11 cellular contexts compared by ENCODE assay signal in the genomic region with DNA sequence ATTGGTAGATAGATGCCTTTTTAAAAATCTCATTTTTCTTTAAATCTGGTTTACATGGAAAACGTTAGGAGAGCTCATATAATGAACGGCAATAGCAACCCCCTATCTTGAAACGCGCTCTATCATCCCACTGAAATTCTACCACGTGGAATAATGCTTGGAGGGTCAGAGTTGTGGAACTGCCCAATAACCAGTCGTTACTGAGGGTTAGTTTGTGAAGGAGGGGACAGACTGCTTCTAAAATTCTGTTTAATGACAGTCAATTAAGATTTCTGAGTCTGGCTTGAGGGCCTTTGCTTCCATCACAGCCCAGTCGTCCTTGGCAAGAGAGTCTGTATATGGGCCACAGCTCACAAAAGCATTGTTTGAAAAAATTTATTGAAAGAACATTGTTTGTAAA. TPM values are rescaled to one million over a fixed set of nuclear protein-coding genes. Genes with fewer than 3 reads are reported as not detected.
DNase-seq lines count a peak whose midpoint lies in the region; ATAC-seq, FAIRE-seq and TF ChIP-seq lines count a peak whose summit lies in the region.
"Had no signal": no experiment of that assay in that cellular context is flagged by ENCODE, and none has a peak within 500 bp of the region (broad histone marks: within the 10 kb centered on the region; RNA-seq: fewer than 3 reads in every experiment).

No MANE protein-coding gene starts in this region.

- RAD21 ChIA-PET in GM12878 (lab: Charles Lee; ENCODE audit: unreplicated experiment), result interaction anchor here (0.8 to 16.0 kb wide), 16 partner anchors 9 to 113 kb away, joined by 3 to 211 read pairs (median 4); no protein-coding TSS in a partner anchor

- H3K9ac ChIP-seq in GM12878 (ENCODE audit: control insufficient read depth, insufficient read depth, low read length), result peak overlapping the region; percentile 86

- H3K4me3 ChIP-seq in left ventricle myocardium inferior (peak overlapping the region; percentile 71), GM12878 (peak overlapping the region; percentile 99), muscle layer of duodenum (ENCODE audit: low read depth in 1 of 2, low read length in 2 of 2) (peak overlapping the region; percentile 69 to 77), vagina (peak overlapping the region; percentile 49 to 52)

- CTCF ChIA-PET in GM12878 (lab: Yijun Ruan, JAX), result interaction anchor here (0.6 to 14.0 kb wide), 13 partner anchors 17 to 204 kb away, joined by 3 to 295 read pairs (median 4); no protein-coding TSS in a partner anchor

- in situ Hi-C loops in GM12878 (cut with MboI), result no loop called here

- peak overlapping the region; percentile 98 for H3K4me2 ChIP-seq in GM12878 (ENCODE audit: control insufficient read depth, insufficient read depth)

- no TSS peak for BruUV-seq in GM12878 (replicated peaks; lab: Mats Ljungman, UMichigan)

- intact Hi-C loops in left ventricle myocardium inferior (cut with micrococcal nuclease) (no loop called here), Right ventricle myocardium inferior (cut with DNase I) (loop anchor here (5.0 kb wide), 1 partner anchor 77 kb away; no protein-coding TSS in a partner anchor), GM12878 (cut with micrococcal nuclease; ENCODE audit: unreplicated experiment) (no loop called here), vagina (cut with DNase I) (no loop called here)

- SMC1A ChIA-PET in GM12878 (lab: Charles Lee; ENCODE audit: uncharacterized antibody, unreplicated experiment), result interaction anchor here (0.6 to 14.8 kb wide), 21 partner anchors 7 to 117 kb away, joined by 3 to 289 read pairs (median 5); no protein-coding TSS in a partner anchor

- TF ChIP-seq EP300 in GM12878 (IDR thresholded peaks at IDR 0.05; ENCODE audit: borderline replicate concordance in 1 of 2, control insufficient read depth in 1 of 2, low read depth in 2 of 2, low read length in 2 of 2), result no peak

- no peak for DNase-seq in left ventricle myocardium inferior
- no peak for DNase-seq in Right ventricle myocardium inferior (ENCODE audit: missing footprints)
- DNase-seq in GM12878 (ENCODE audit: low read depth, low spot score), result no peak
- no peak for DNase-seq in vagina (ENCODE audit: extremely low spot score in 2 of 2)
- DNase-seq in NCI-H1092 treated with DMSO at 0.1 percent for 48 hours (lab: John Stamatoyannopoulos, UW), result no peak
- DNase-seq in DMS 273 treated with DMSO at 0.1 percent for 48 hours (lab: John Stamatoyannopoulos, UW), result no peak
- DNase-seq in occipital lobe (lab: John Stamatoyannopoulos, UW), result no peak
- DNase-seq: DMS153, mammary epithelial cell had no signal

- WGBS in GM12878 (ENCODE audit: insufficient coverage, insufficient replicate concordance, low lambda C conversion rate, missing lambda C conversion rate), result under 1% methylated on average over 7 of the region's 7 CpGs

- H3K27ac ChIP-seq in left ventricle myocardium inferior (replicated peaks) (no peak overlapping the region), GM12878 (ENCODE audit: control insufficient read depth, insufficient read depth) (peak overlapping the region; percentile 89), muscle layer of duodenum (ENCODE audit: low read length) (peak overlapping the region; percentile 91), vagina (no peak overlapping the region)

- ATAC-seq in Right ventricle myocardium inferior (no peak), GM12878 (no peak)

- FAIRE-seq in GM12878 (lab: Jason Lieb, UNC), result no peak

- TF ChIP-seq POLR2A in GM12878 (IDR thresholded peaks at IDR 0.05; ENCODE audit: low read depth, low read length) (no peak), vagina (IDR thresholded peaks at IDR 0.05) (no peak)

- H3K36me3 ChIP-seq in left ventricle myocardium inferior, result no peaks in the 10 kb centered on the region
- peaks cover 3 to 16% of the 10 kb centered on the region in 2 experiments for H3K36me3 ChIP-seq in GM12878 (ENCODE audit: control insufficient read depth in 2 of 2, insufficient read depth in 2 of 2, low read length in 1 of 2)
- peaks cover 0 to 6% of the 10 kb centered on the region in 2 donors for H3K36me3 ChIP-seq in muscle layer of duodenum (ENCODE audit: control insufficient read depth in 1 of 2, insufficient read depth in 2 of 2, low read length in 2 of 2)
- H3K36me3 ChIP-seq in vagina, result no peaks in the 10 kb centered on the region

- peaks cover 65% of the 10 kb centered on the region for H3K79me2 ChIP-seq in GM12878 (ENCODE audit: control insufficient read depth, insufficient read depth, low read length)

- H3K4me1 ChIP-seq in left ventricle myocardium inferior (peaks cover 16% of the 10 kb centered on the region), GM12878 (ENCODE audit: control insufficient read depth, insufficient read depth, low read length) (peaks cover 14% of the 10 kb centered on the region), muscle layer of duodenum (ENCODE audit: control insufficient read depth in 1 of 2, insufficient read depth in 2 of 2, low read length in 2 of 2) (peaks cover 8% of the 10 kb centered on the region in 2 donors), vagina (peaks cover 12% of the 10 kb centered on the region)

- peaks cover 99% of the 10 kb centered on the region for H3K27me3 ChIP-seq in left ventricle myocardium inferior (ENCODE audit: low read depth)
- no peaks in the 10 kb centered on the region for H3K27me3 ChIP-seq in GM12878 (replicated peaks in 1 of 2; ENCODE audit: control insufficient read depth in 2 of 2, insufficient read depth in 2 of 2, low read length in 1 of 2)
- no peaks in the 10 kb centered on the region for H3K27me3 ChIP-seq in muscle layer of duodenum (ENCODE audit: low read depth, low read length)
- H3K27me3 ChIP-seq in vagina, result peaks cover 7% of the 10 kb centered on the region

- TF ChIP-seq CTCF in left ventricle myocardium inferior (IDR thresholded peaks at IDR 0.05; ENCODE audit: borderline replicate concordance), result no peak
- TF ChIP-seq CTCF in GM12878 (IDR thresholded peaks at IDR 0.05 in 2 of 3, conservative IDR thresholded peaks at IDR 0.05 in 1 of 3; ENCODE audit: control insufficient read depth in 2 of 3, extremely low read depth in 1 of 3, insufficient read depth in 1 of 3, low read depth in 3 of 3, low read length in 3 of 3), result no peak
- TF ChIP-seq CTCF in vagina (IDR thresholded peaks at IDR 0.05), result no peak

- H3K9me3 ChIP-seq in left ventricle myocardium inferior (replicated peaks) (no peaks in the 10 kb centered on the region), GM12878 (replicated peaks; ENCODE audit: control insufficient read depth, insufficient read depth, low read length) (no peaks in the 10 kb centered on the region), muscle layer of duodenum (ENCODE audit: control insufficient read depth in 1 of 2, low read length in 2 of 2) (no peaks in the 10 kb centered on the region), vagina (no peaks in the 10 kb centered on the region)
- H3K9me3 ChIP-seq: body of pancreas had no signal

- H4K20me1 ChIP-seq in GM12878 (ENCODE audit: control insufficient read depth, insufficient read depth), result no peaks in the 10 kb centered on the region

- TF ChIP-seq RAD21 in GM12878 (IDR thresholded peaks at IDR 0.05; ENCODE audit: insufficient read depth, low read depth, low read length), result no peak

- POLR2A ChIA-PET in GM12878 (lab: Charles Lee), result interaction anchor here (0.6 to 2.9 kb wide), 23 partner anchors 9 to 428 kb away, joined by 3 to 19 read pairs (median 4); no protein-coding TSS in a partner anchor

- no peak overlapping the region for H2AFZ ChIP-seq in GM12878 (ENCODE audit: control insufficient read depth, low read depth, low read length)

TF ChIP-seq in GM12878, 131 proteins besides CTCF, POLR2A, EP300 and RAD21:
- TF ChIP-seq ZZZ3 (IDR thresholded peaks at IDR 0.05; ENCODE audit: control insufficient read depth, insufficient read length, low read depth) (no peak), ZNF622 (IDR thresholded peaks at IDR 0.05) (no peak), FOXM1 (IDR thresholded peaks at IDR 0.05; ENCODE audit: low read depth, low read length) (0 out of 2 replicates have a peak, but pooled peaks have one; percentile 8), MXI1 (IDR thresholded peaks at IDR 0.05; ENCODE audit: low read depth, low read length) (peak; percentile 40; the same call in 1 of the 2 replicates), SMC3 (IDR thresholded peaks at IDR 0.05; ENCODE audit: borderline replicate concordance, low read length) (no peak), CBX3 (IDR thresholded peaks at IDR 0.05; ENCODE audit: borderline replicate concordance, low read depth) (no peak)
- TF ChIP-seq, protein P1, sequence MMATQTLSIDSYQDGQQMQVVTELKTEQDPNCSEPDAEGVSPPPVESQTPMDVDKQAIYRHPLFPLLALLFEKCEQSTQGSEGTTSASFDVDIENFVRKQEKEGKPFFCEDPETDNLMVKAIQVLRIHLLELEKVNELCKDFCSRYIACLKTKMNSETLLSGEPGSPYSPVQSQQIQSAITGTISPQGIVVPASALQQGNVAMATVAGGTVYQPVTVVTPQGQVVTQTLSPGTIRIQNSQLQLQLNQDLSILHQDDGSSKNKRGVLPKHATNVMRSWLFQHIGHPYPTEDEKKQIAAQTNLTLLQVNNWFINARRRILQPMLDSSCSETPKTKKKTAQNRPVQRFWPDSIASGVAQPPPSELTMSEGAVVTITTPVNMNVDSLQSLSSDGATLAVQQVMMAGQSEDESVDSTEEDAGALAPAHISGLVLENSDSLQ (IDR thresholded peaks at IDR 0.05), result no peak

RNA-seq across cellular contexts. Expression of a gene that starts 0.5 kb away (rescaled TPM):
- total RNA-seq in left ventricle myocardium inferior (2.7 TPM), Right ventricle myocardium inferior (3.3 TPM), GM12878 (2014; rRNA removed) (229 and 237 TPM in 2 replicates), GM12878 (2014; rRNA removed; fragmentation: Illumina TruSeq; extraction: Trizol) (164 and 167 TPM in 2 replicates), GM12878 (2021) (181 and 191 TPM in 2 replicates), vagina (7.6 TPM), occipital lobe (9.8 TPM)
- 220 and 236 TPM in 2 replicates for total RNA-seq in GM12878 (2013; cell fraction: nucleolus; rRNA removed)
- 62.7 TPM for polyA plus RNA-seq in GM12878 (2011; ENCODE audit: low read depth)
- polyA plus RNA-seq in GM12878 (2011; rRNA removed) (220 and 328 TPM in 2 replicates), GM12878 (2014; fragmentation: Illumina TruSeq; extraction: Trizol) (181 and 269 TPM in 2 replicates), GM12878 (2014; fragmentation: Nextera tagmentation; extraction: Ambion mirVana) (10 to 100 TPM; 17.1 to 34.5 TPM), GM12878 (2014; rRNA removed) (179 and 194 TPM in 2 replicates), GM12878 (2016; fragmentation: Nextera tagmentation; extraction: Ambion mirVana) (100 to 1,000 TPM; 104 to 121 TPM)
- 175 and 263 TPM in 2 replicates for polyA plus RNA-seq in GM12878 (2011; cell fraction: cytosol; rRNA removed)
- polyA plus RNA-seq in GM12878 (2011; cell fraction: nucleus; rRNA removed), result 312 and 314 TPM in 2 replicates
- polyA plus RNA-seq in GM12878 (2012), result 116 and 131 TPM in 2 replicates
- 201 and 208 TPM in 2 replicates for polyA minus RNA-seq in GM12878 (2011; rRNA and poly(A)+ RNA removed)
- polyA minus RNA-seq in GM12878 (2011; cell fraction: cytosol; rRNA and poly(A)+ RNA removed), result 109 and 123 TPM in 2 replicates
- 155 and 194 TPM in 2 replicates for polyA minus RNA-seq in GM12878 (2011; cell fraction: nucleus; rRNA and poly(A)+ RNA removed)
- total RNA-seq: mammary epithelial cell had no signal
- polyA plus RNA-seq: mammary epithelial cell had no signal

Comparison
In these comparisons a context has a peak if more than half of its experiments do, and no peak if none do; other contexts are left out.
1. H3K27ac ChIP-seq: peak in GM12878 (single experiment) and muscle layer of duodenum (single experiment); none in left ventricle myocardium inferior (single experiment) and vagina (single experiment).
2. RNA of a gene that starts 0.5 kb away (total RNA-seq): 164 to 237 TPM in GM12878; 9.8 TPM in occipital lobe (single experiment), 7.6 TPM in vagina (single experiment), 3.3 TPM in Right ventricle myocardium inferior (single experiment) and 2.7 TPM in left ventricle myocardium inferior (single experiment); every median in the first group is over 10 times any median in the second.
3. Peak in every context shown above with its lines, with median percentiles within 50 percentile points of each other: H3K4me3 ChIP-seq.